In the genomic region with DNA sequence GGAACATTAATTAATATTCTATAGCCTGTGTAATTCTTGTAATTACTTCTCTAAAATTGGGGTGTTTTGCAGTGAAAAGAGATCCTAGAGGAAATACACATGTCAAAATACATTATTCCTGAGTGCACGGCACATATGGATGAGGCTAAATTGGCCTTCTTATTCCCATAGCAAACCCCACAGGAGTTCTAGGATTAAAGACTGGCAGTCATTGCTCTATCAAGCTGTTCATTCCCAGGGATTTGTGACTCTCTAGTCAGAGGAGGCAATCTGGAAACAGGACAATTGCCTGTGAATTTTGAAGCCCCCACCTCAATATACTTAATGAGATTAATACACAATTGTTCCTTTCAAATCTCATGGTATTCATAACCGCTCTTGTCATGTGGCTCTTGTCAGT, we compare ENCODE assay signal across 30 cellular contexts.
"Had no signal": no experiment of that assay in that cellular context is flagged by ENCODE, and none has a peak within 500 bp of the region (broad histone marks: within the 10 kb centered on the region; RNA-seq: fewer than 3 reads in every experiment).

No MANE protein-coding gene starts in this region.

- ATAC-seq: activated CD4-positive, alpha-beta T cell treated with anti-CD3 and anti-CD28 coated beads for 36 hours; activated CD8-positive, alpha-beta memory T cell treated with anti-CD3 and anti-CD28 coated beads, Interleukin-2, amount 10 ng/mL, durations not matched to agents 7 days and 5 days; activated CD8-positive, alpha-beta T cell treated with anti-CD3 and anti-CD28 coated beads, Interleukin-2, amount 10 ng/mL, durations not matched to agents 7 days and 5 days; activated naive CD8-positive, alpha-beta T cell treated with anti-CD3 and anti-CD28 coated beads, Interleukin-2, amount 50 U/mL, for 24 hours; esophagus mucosa; heart left ventricle; T-helper 17 cell had no signal

- H3K27me3 ChIP-seq: adrenal gland, cardiac muscle cell, colonic mucosa had no signal

- H3K4me1 ChIP-seq: adrenal gland, breast epithelium, colonic mucosa had no signal

- H3K27ac ChIP-seq: adrenal gland, breast epithelium, cardiac muscle cell, colonic mucosa, heart left ventricle had no signal

- H3K4me3 ChIP-seq: adrenal gland, breast epithelium, cardiac muscle cell, colonic mucosa, heart left ventricle had no signal

- H3K9me3 ChIP-seq: adrenal gland, breast epithelium, colonic mucosa, heart left ventricle had no signal

- H3K36me3 ChIP-seq: adrenal gland, breast epithelium, cardiac muscle cell, colonic mucosa, heart left ventricle had no signal

- DNase-seq: activated CD4-positive, alpha-beta memory T cell treated with anti-CD3 and anti-CD28 coated beads for 36 hours; activated CD4-positive, alpha-beta T cell treated with anti-CD3 and anti-CD28 coated beads for 36 hours; activated CD4-positive, alpha-beta T cell treated with anti-CD3 and anti-CD28 coated beads, Interleukin-2, amount 10 ng/mL, durations not matched to agents 24 days and 14 days; activated CD4-positive, CD25-positive, alpha-beta regulatory T cell; activated CD4-positive, CD25-positive, alpha-beta regulatory T cell treated with anti-CD3 and anti-CD28 coated beads, Interleukin-2, amount 50 U/mL, for 72 hours; activated CD8-positive, alpha-beta memory T cell treated with anti-CD3 and anti-CD28 coated beads, Interleukin-2, amount 10 ng/mL, durations not matched to agents 7 days and 5 days; activated CD8-positive, alpha-beta memory T cell treated with anti-CD3 and anti-CD28 coated beads, Interleukin-2, amount 50 U/mL, for 4 hours; activated CD8-positive, alpha-beta T cell treated with anti-CD3 and anti-CD28 coated beads, Interleukin-2, amount 10 ng/mL, durations not matched to agents 7 days and 5 days; activated effector memory CD4-positive, alpha-beta T cell treated with anti-CD3 and anti-CD28 coated beads, Interleukin-2, amount 50 U/mL, for 16 hours; activated naive CD4-positive, alpha-beta T cell treated with anti-CD3 and anti-CD28 coated beads for 36 hours; activated naive CD8-positive, alpha-beta T cell treated with anti-CD3 and anti-CD28 coated beads for 36 hours; activated naive CD8-positive, alpha-beta T cell treated with anti-CD3 and anti-CD28 coated beads, Interleukin-2, amount 50 U/mL, for 24 hours; activated T-cell treated with anti-CD3 and anti-CD28 coated beads, Interleukin-2, amount 50 U/mL, for 1 hour; activated T-cell treated with anti-CD3 and anti-CD28 coated beads, Interleukin-2, amount 50 U/mL, for 48 hours; adrenal gland; amygdala; aorta; central memory CD4-positive, alpha-beta T cell; cerebellar nuclear complex; colonic mucosa; effector memory CD4-positive, alpha-beta T cell; endodermal cell; foreskin fibroblast; heart left ventricle; T-helper 1 cell; T-helper 17 cell; T1000 had no signal
